ENCODE assay signal across 9 cellular contexts in genomic region chr12:46549527-46550265, GRCh38.
DNase-seq lines count a peak whose midpoint lies in the region; ATAC-seq, FAIRE-seq and TF ChIP-seq lines count a peak whose summit lies in the region.
"Had no signal": no experiment of that assay in that cellular context is flagged by ENCODE, and none has a peak within 500 bp of the region (broad histone marks: within the 10 kb centered on the region; RNA-seq: fewer than 3 reads in every experiment).

No MANE protein-coding gene starts in this region.

- no peaks in the 10 kb centered on the region for H3K79me2 ChIP-seq in astrocyte (ENCODE audit: insufficient read depth, low read length)

- H3K27me3 ChIP-seq in astrocyte (ENCODE audit: insufficient read depth, low read length) (no peaks in the 10 kb centered on the region), BE2C (no peaks in the 10 kb centered on the region)

- DNase-seq in H54 (ENCODE audit: insufficient read length, low spot score) = no peak
- DNase-seq in RPMI7951 (ENCODE audit: low read depth) = peak; percentile 79
- DNase-seq in astrocyte (ENCODE audit: low read depth) = peak; percentile 78
- DNase-seq in COLO668 (lab: John Stamatoyannopoulos, UW; ENCODE audit: unreplicated experiment) = no peak
- DNase-seq in NCI-H2171 (lab: John Stamatoyannopoulos, UW) = no peak
- no peak for DNase-seq in BE2C
- DNase-seq: NCI-H82 had no signal

- TF ChIP-seq CTCF in astrocyte (IDR thresholded peaks at IDR 0.05; ENCODE audit: insufficient read depth, low read depth, low read length) = no peak
- TF ChIP-seq CTCF in BE2C (IDR thresholded peaks at IDR 0.05; ENCODE audit: low read depth, low read length) = no peak

- no peak overlapping the region for H3K4me3 Mint-ChIP-seq in astrocyte (ENCODE audit: unreplicated experiment)

- peak; percentile 84 for FAIRE-seq in H54 (lab: Jason Lieb, UNC)
- no peak for FAIRE-seq in astrocyte (lab: Jason Lieb, UNC)

- H3K4me1 ChIP-seq in astrocyte (ENCODE audit: insufficient read depth, low read length) (peaks cover 29% of the 10 kb centered on the region), BE2C (no peaks in the 10 kb centered on the region)

- no peaks in the 10 kb centered on the region for H3K36me3 Mint-ChIP-seq in astrocyte (ENCODE audit: low read depth, unreplicated experiment)

- H3K4me1 Mint-ChIP-seq in astrocyte (ENCODE audit: low read depth, unreplicated experiment) = peaks cover 39% of the 10 kb centered on the region

- peak overlapping the region; percentile 75 for H3K27ac ChIP-seq in astrocyte (ENCODE audit: low read depth, low read length)
- H3K27ac ChIP-seq in skin epidermis = peak overlapping the region in 14 of 21 experiments; percentile 21 to 81 (median 56)

- H3K9me3 ChIP-seq in astrocyte (ENCODE audit: insufficient read depth, low read depth, low read length) (peaks cover 5% of the 10 kb centered on the region), BE2C (no peaks in the 10 kb centered on the region; the same call in none of the 2 replicates)

- H3K4me3 ChIP-seq in astrocyte (ENCODE audit: insufficient read depth, low read depth, low read length) (no peak overlapping the region), skin epidermis (no peak overlapping the region), BE2C (ENCODE audit: low read depth, low read length) (no peak overlapping the region)

- ATAC-seq in HG02885 (IDR thresholded peaks at IDR 0.05; ENCODE audit: poor library complexity, unreplicated experiment) = no peak

- H3K27me3 Mint-ChIP-seq in astrocyte (ENCODE audit: low read depth, unreplicated experiment) = no peaks in the 10 kb centered on the region

- no peak for TF ChIP-seq POLR2A in H54 (IDR thresholded peaks at IDR 0.05; ENCODE audit: low read depth, low read length)

- H3K9me3 Mint-ChIP-seq in astrocyte (ENCODE audit: unreplicated experiment) = peaks cover 8% of the 10 kb centered on the region

- H3K27ac Mint-ChIP-seq in astrocyte (ENCODE audit: unreplicated experiment) = peak overlapping the region; percentile 78

- no peaks in the 10 kb centered on the region for H4K20me1 ChIP-seq in astrocyte (ENCODE audit: insufficient read depth, low read length)

- H3K9ac ChIP-seq in astrocyte (ENCODE audit: low read length) = peak overlapping the region; percentile 51

- H2AFZ ChIP-seq in astrocyte (ENCODE audit: low read depth, low read length) = peak overlapping the region; percentile 47

- H3K4me2 ChIP-seq in astrocyte (ENCODE audit: low read length) = peak overlapping the region; percentile 50

- no peaks in the 10 kb centered on the region for H3K36me3 ChIP-seq in astrocyte (ENCODE audit: insufficient read depth, low read length)
- H3K36me3 ChIP-seq in BE2C = no peaks in the 10 kb centered on the region

Comparison
In these comparisons a context has a peak if more than half of its experiments do, and no peak if none do; other contexts are left out.
1. DNase-seq: peak in RPMI7951 (single experiment) and astrocyte (single experiment); none in H54 (single experiment), COLO668 (single experiment), NCI-H2171 (single experiment) and BE2C (single experiment).